In genomic region chr3:158368271-158368670, GRCh38 we compare ENCODE assay signal across 26 cellular contexts.
A peak's percentile ranks its signal among the peaks of the same experiment; 100 is the strongest.
DNase-seq lines count a peak whose midpoint lies in the region; TF ChIP-seq lines count a peak whose summit lies in the region.
"Had no signal": no experiment of that assay in that cellular context is flagged by ENCODE, and none has a peak within 500 bp of the region (broad histone marks: within the 10 kb centered on the region; RNA-seq: fewer than 3 reads in every experiment).

No MANE protein-coding gene starts in this region.

- TF ChIP-seq CTCF in glutamatergic neuron (IDR thresholded peaks at IDR 0.05; ENCODE audit: partially characterized antibody, unreplicated experiment), result no peak
- no peak for TF ChIP-seq CTCF in lower leg skin (IDR thresholded peaks at IDR 0.05)

- no peak overlapping the region for H3K4me3 ChIP-seq in lower leg skin (ENCODE audit: low read depth, poor library complexity, severe bottlenecking)
- H3K4me3 ChIP-seq: GM12878, heart left ventricle, lung, mucosa of descending colon, ovary, spleen had no signal

- in situ Hi-C loops in ACHN (cut with HindIII; ENCODE audit: low pct_ligation_motif_present, low pct_unique_long_range_greater_than_20kb, low sequenced_read_pairs), result no loop called here

- peaks cover 22% of the 10 kb centered on the region for H3K4me1 Mint-ChIP-seq in glutamatergic neuron (ENCODE audit: low read depth, unreplicated experiment)
- H3K4me1 Mint-ChIP-seq: activated CD4-positive, alpha-beta T cell treated with anti-CD3 and anti-CD28 coated beads for 36 hours; nephron had no signal

- peaks cover 14% of the 10 kb centered on the region for H3K9me3 Mint-ChIP-seq in glutamatergic neuron (ENCODE audit: unreplicated experiment)
- H3K9me3 Mint-ChIP-seq: effector memory CD8-positive, alpha-beta T cell had no signal

- WGBS in lower leg skin, 2 donors, result 79 to 90% methylated on average over 2 of the region's 2 CpGs

- H3K36me3 Mint-ChIP-seq in glutamatergic neuron (ENCODE audit: unreplicated experiment), result peaks cover 3% of the 10 kb centered on the region

- DNase-seq in DMS53 (lab: John Stamatoyannopoulos, UW) (peak; percentile 68), NCI-H1105 (lab: John Stamatoyannopoulos, UW) (peak; percentile 10), NCI-H82 (lab: John Stamatoyannopoulos, UW) (peak; percentile 93), glutamatergic neuron (peak; percentile 64), lower leg skin (ENCODE audit: low spot score in 2 of 2) (no peak), ACHN (no peak), posterior vena cava (ENCODE audit: low spot score) (no peak)
- DNase-seq: activated CD4-positive, alpha-beta T cell treated with anti-CD3 and anti-CD28 coated beads for 36 hours; activated CD8-positive, alpha-beta T cell treated with anti-CD3 and anti-CD28 coated beads, Interleukin-2, amount 10 ng/mL, durations not matched to agents 7 days and 5 days; caudate nucleus; cortex of kidney; effector memory CD8-positive, alpha-beta T cell; EL; foreskin fibroblast; heart left ventricle; kidney glomerular epithelial cell; mucosa of descending colon; NCI-H1048; NCI-H2029 treated with DMSO at 0.1 percent for 48 hours; ovary; spleen had no signal

- H3K27me3 Mint-ChIP-seq in glutamatergic neuron (ENCODE audit: unreplicated experiment), result peaks cover 4% of the 10 kb centered on the region
- H3K27me3 Mint-ChIP-seq: activated CD4-positive, alpha-beta T cell treated with anti-CD3 and anti-CD28 coated beads for 36 hours; effector memory CD8-positive, alpha-beta T cell; type B pancreatic cell had no signal

- TF ChIP-seq POLR2A in lower leg skin (IDR thresholded peaks at IDR 0.05), result no peak

- intact Hi-C loops in lower leg skin (cut with DNase I; ENCODE audit: low total_unique reads) (no loop called here), posterior vena cava (cut with DNase I) (no loop called here)

- H3K27ac Mint-ChIP-seq in glutamatergic neuron (ENCODE audit: unreplicated experiment), result peak overlapping the region; percentile 85
- H3K27ac Mint-ChIP-seq: activated CD4-positive, alpha-beta T cell treated with anti-CD3 and anti-CD28 coated beads for 36 hours; activated CD8-positive, alpha-beta T cell treated with anti-CD3 and anti-CD28 coated beads, Interleukin-2, amount 10 ng/mL, durations not matched to agents 7 days and 5 days; effector memory CD8-positive, alpha-beta T cell; nephron; T-helper 1 cell treated with Interleukin-12 subunit alpha and Interleukin-12 subunit beta and Interleukin-4 antibody, amounts not matched to agents 30 μg/mL and 1 μg/mL, for 36 hours; type B pancreatic cell had no signal

- H3K4me3 Mint-ChIP-seq in glutamatergic neuron (ENCODE audit: unreplicated experiment), result peak overlapping the region; percentile 72
- H3K4me3 Mint-ChIP-seq: activated CD4-positive, alpha-beta T cell treated with anti-CD3 and anti-CD28 coated beads for 36 hours; activated CD8-positive, alpha-beta T cell treated with anti-CD3 and anti-CD28 coated beads, Interleukin-2, amount 10 ng/mL, durations not matched to agents 7 days and 5 days; effector memory CD8-positive, alpha-beta T cell; nephron; T-helper 1 cell treated with Interleukin-12 subunit alpha and Interleukin-12 subunit beta and Interleukin-4 antibody, amounts not matched to agents 30 μg/mL and 1 μg/mL, for 36 hours; type B pancreatic cell had no signal

Comparison
In these comparisons a context has a peak if more than half of its experiments do, and no peak if none do; other contexts are left out.
1. DNase-seq: peak in DMS53 (single experiment), NCI-H1105 (single experiment), NCI-H82 (single experiment) and glutamatergic neuron (single experiment); none in lower leg skin (0 of 2), ACHN (single experiment) and posterior vena cava (single experiment).